ENCODE assay signal across 20 cellular contexts in genomic region chr3:156648086-156648485, GRCh38. TPM values are rescaled to one million over a fixed set of nuclear protein-coding genes. Genes with fewer than 3 reads are reported as not detected.
DNase-seq lines count a peak whose midpoint lies in the region; ATAC-seq, FAIRE-seq and TF ChIP-seq lines count a peak whose summit lies in the region.
"Had no signal": no experiment of that assay in that cellular context is flagged by ENCODE, and none has a peak within 500 bp of the region (broad histone marks: within the 10 kb centered on the region; RNA-seq: fewer than 3 reads in every experiment).

No MANE protein-coding gene starts in this region.

- FAIRE-seq in HTR-8/SVneo (lab: Jason Lieb, UNC): peak; percentile 65
- FAIRE-seq: bronchial epithelial cell, H54, TTC549 had no signal

- H3K4me3 ChIP-seq in GM12865 (ENCODE audit: low read depth, low read length) (no peak overlapping the region), cardiac fibroblast (replicated peaks in 1 of 2; ENCODE audit: low read depth in 2 of 2, low read length in 2 of 2) (no peak overlapping the region)
- H3K4me3 ChIP-seq: dorsolateral prefrontal cortex, gastroesophageal sphincter, right atrium auricular region, thoracic aorta had no signal

- no peak for ATAC-seq in HG02763 (IDR thresholded peaks at IDR 0.05; ENCODE audit: unreplicated experiment)
- ATAC-seq: gastroesophageal sphincter; stimulated activated naive B cell treated with anti-CD40 and anti-IgM and Interleukin-4, amounts not matched to agents 10 μg/mL and 1 μg/mL and 100 μg/mL, for 72 hours had no signal

- DNase-seq in GM12865 (ENCODE audit: low read depth) (peak; percentile 40), HTR-8/SVneo (ENCODE audit: insufficient read length, low spot score) (no peak), cardiac fibroblast (ENCODE audit: low read depth in 2 of 2) (peak; percentile 37 to 90), non-pigmented ciliary epithelial cell (ENCODE audit: low read depth) (peak; percentile 69), dermis blood vessel endothelial cell (no peak), A172 (ENCODE audit: low spot score) (no peak), NCI-H2196 (lab: John Stamatoyannopoulos, UW; ENCODE audit: unreplicated experiment) (no peak)
- DNase-seq: activated CD4-positive, alpha-beta T cell treated with anti-CD3 and anti-CD28 coated beads for 4 hours; dorsolateral prefrontal cortex; MV-4-11; NCI-H2029 treated with DMSO at 0.1 percent for 48 hours; stimulated activated naive B cell treated with anti-CD40 and anti-IgM and Interleukin-4, amounts not matched to agents 10 μg/mL and 1 μg/mL and 100 μg/mL, for 72 hours; SW 1271 had no signal

- TF ChIP-seq CTCF in GM12865 (IDR thresholded peaks at IDR 0.05; ENCODE audit: insufficient read depth, low read depth, low read length, missing control alignments) (no peak), cardiac fibroblast (IDR thresholded peaks at IDR 0.05; ENCODE audit: low read depth, low read length) (no peak)

RNA-seq across cellular contexts. Expression of gene TIPARP, which starts 26.3 kb away (rescaled TPM):
- total RNA-seq in dermis blood vessel endothelial cell: 23.1 and 31.7 TPM in 2 replicates
- total RNA-seq in A172 (2014; rRNA removed; shearing (Covaris generic)): 17.9 and 20.0 TPM in 2 replicates

Comparison
In these comparisons a context has a peak if more than half of its experiments do, and no peak if none do; other contexts are left out.
1. DNase-seq: peak in GM12865 (single experiment), cardiac fibroblast (2 of 2) and non-pigmented ciliary epithelial cell (single experiment); none in HTR-8/SVneo (single experiment), dermis blood vessel endothelial cell (single experiment), A172 (single experiment) and NCI-H2196 (single experiment).